Comparison of ENCODE assay signal across 1 cellular context in genomic region chr5:127936439-127936972, GRCh38.
TF ChIP-seq lines count a peak whose summit lies in the region.

No MANE protein-coding gene starts in this region.

TF ChIP-seq in GM12878, 131 proteins besides CTCF, POLR2A, EP300 and RAD21 (continued from another document and continues in another):
- TF ChIP-seq REST (IDR thresholded peaks at IDR 0.05; ENCODE audit: low read depth, low read length) (no peak), SREBF2 (IDR thresholded peaks at IDR 0.05; ENCODE audit: low read length) (no peak), EZH2 (IDR thresholded peaks at IDR 0.05; ENCODE audit: borderline replicate concordance, control insufficient read depth, low read depth, low read length) (no peak), CUX1 (IDR thresholded peaks at IDR 0.05; ENCODE audit: insufficient replicate concordance, low read depth, low read length) (no peak), NR2F1 (conservative IDR thresholded peaks at IDR 0.05) (no peak), SMAD1 (IDR thresholded peaks at IDR 0.05; ENCODE audit: low read depth, partially characterized antibody) (no peak), ATF3 (IDR thresholded peaks at IDR 0.05; ENCODE audit: borderline replicate concordance, extremely low read depth, low read depth, low read length) (no peak), ZSCAN29 (IDR thresholded peaks at IDR 0.05) (no peak), EED (IDR thresholded peaks at IDR 0.05; ENCODE audit: low read depth) (peak; percentile 34; the same call in 1 of the 2 replicates), LARP7 (IDR thresholded peaks at IDR 0.05) (no peak), CEBPB (IDR thresholded peaks at IDR 0.05; ENCODE audit: borderline replicate concordance in 1 of 2, low read depth in 2 of 2, low read length in 2 of 2) (no peak), CEBPZ (IDR thresholded peaks at IDR 0.05; ENCODE audit: low read depth, low read length) (no peak), ELK1 (IDR thresholded peaks at IDR 0.05; ENCODE audit: low read depth, low read length) (no peak), BCLAF1 (IDR thresholded peaks at IDR 0.05) (no peak), SMC3 (IDR thresholded peaks at IDR 0.05; ENCODE audit: borderline replicate concordance, low read length) (no peak), CHD4 (IDR thresholded peaks at IDR 0.05) (no peak), NBN (IDR thresholded peaks at IDR 0.05) (no peak), MTA2 (IDR thresholded peaks at IDR 0.05; ENCODE audit: low read depth) (peak; percentile 22; the same call in 1 of the 2 replicates), SIN3A (IDR thresholded peaks at IDR 0.05; ENCODE audit: low read depth, low read length) (no peak), PAX8 (IDR thresholded peaks at IDR 0.05) (no peak), PAX5 (IDR thresholded peaks at IDR 0.05; ENCODE audit: borderline replicate concordance, low read depth, low read length) (no peak), BCL3 (IDR thresholded peaks at IDR 0.05; ENCODE audit: borderline replicate concordance, insufficient read depth, low read depth, low read length, poor library complexity, severe bottlenecking) (no peak), GABPA (IDR thresholded peaks at IDR 0.05; ENCODE audit: low read depth) (0 out of 2 replicates have a peak, but pooled peaks have one; percentile 34), NKRF (conservative IDR thresholded peaks at IDR 0.05) (no peak), ETV6 (conservative IDR thresholded peaks at IDR 0.05 in 1 of 2, IDR thresholded peaks at IDR 0.05 in 1 of 2; ENCODE audit: borderline replicate concordance in 1 of 2, low read depth in 1 of 2) (no peak), CREM (IDR thresholded peaks at IDR 0.05; ENCODE audit: low read depth) (peak; percentile 64), SRF (IDR thresholded peaks at IDR 0.05; ENCODE audit: low read depth in 2 of 2, low read length in 2 of 2) (no peak), NR2C1 (IDR thresholded peaks at IDR 0.05) (no peak), PRDM15 (CRISPR knock-in tag; IDR thresholded peaks at IDR 0.05) (no peak), SIX5 (IDR thresholded peaks at IDR 0.05; ENCODE audit: low read depth, low read length, severe bottlenecking) (no peak), CBX5 (IDR thresholded peaks at IDR 0.05; ENCODE audit: low read depth) (no peak), WRNIP1 (IDR thresholded peaks at IDR 0.05; ENCODE audit: borderline replicate concordance, low read depth, low read length) (no peak)
